ENCODE assay signal across 1 cellular context in the genomic region with DNA sequence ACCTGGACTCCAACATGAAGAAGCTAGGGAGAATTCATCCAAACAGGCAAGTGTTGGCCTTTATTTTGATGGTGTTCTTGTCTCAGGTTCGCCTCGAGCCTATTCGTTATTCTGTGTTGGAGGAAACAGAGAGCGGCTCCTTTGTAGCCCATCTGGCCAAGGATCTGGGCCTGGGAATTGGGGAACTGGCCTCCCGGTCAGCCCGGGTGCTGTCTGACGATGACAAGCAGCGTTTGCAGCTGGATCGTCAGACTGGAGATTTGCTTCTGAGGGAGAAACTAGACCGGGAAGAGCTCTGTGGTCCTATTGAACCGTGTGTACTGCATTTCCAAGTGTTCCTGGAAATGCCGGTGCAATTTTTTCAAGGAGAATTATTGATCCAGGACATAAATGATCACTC.
TF ChIP-seq lines count a peak whose summit lies in the region.

No MANE protein-coding gene starts in this region.

TF ChIP-seq in K562, 482 proteins besides CTCF, POLR2A, EP300 and RAD21:
- TF ChIP-seq BCOR (IDR thresholded peaks at IDR 0.05): no peak
- TF ChIP-seq KHSRP (IDR thresholded peaks at IDR 0.05): no peak
- TF ChIP-seq TBP (optimal IDR thresholded peaks at IDR 0.05; ENCODE audit: low read depth, low read length): no peak
- TF ChIP-seq, protein P1, sequence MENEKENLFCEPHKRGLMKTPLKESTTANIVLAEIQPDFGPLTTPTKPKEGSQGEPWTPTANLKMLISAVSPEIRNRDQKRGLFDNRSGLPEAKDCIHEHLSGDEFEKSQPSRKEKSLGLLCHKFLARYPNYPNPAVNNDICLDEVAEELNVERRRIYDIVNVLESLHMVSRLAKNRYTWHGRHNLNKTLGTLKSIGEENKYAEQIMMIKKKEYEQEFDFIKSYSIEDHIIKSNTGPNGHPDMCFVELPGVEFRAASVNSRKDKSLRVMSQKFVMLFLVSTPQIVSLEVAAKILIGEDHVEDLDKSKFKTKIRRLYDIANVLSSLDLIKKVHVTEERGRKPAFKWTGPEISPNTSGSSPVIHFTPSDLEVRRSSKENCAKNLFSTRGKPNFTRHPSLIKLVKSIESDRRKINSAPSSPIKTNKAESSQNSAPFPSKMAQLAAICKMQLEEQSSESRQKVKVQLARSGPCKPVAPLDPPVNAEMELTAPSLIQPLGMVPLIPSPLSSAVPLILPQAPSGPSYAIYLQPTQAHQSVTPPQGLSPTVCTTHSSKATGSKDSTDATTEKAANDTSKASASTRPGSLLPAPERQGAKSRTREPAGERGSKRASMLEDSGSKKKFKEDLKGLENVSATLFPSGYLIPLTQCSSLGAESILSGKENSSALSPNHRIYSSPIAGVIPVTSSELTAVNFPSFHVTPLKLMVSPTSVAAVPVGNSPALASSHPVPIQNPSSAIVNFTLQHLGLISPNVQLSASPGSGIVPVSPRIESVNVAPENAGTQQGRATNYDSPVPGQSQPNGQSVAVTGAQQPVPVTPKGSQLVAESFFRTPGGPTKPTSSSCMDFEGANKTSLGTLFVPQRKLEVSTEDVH (IDR thresholded peaks at IDR 0.05; ENCODE audit: low read depth, partially characterized antibody): no peak
- TF ChIP-seq CREM (IDR thresholded peaks at IDR 0.05; ENCODE audit: low read depth): no peak
- TF ChIP-seq C11orf30 (IDR thresholded peaks at IDR 0.05; ENCODE audit: low read depth): no peak
